8 cellular contexts compared by ENCODE assay signal in the genomic region with DNA sequence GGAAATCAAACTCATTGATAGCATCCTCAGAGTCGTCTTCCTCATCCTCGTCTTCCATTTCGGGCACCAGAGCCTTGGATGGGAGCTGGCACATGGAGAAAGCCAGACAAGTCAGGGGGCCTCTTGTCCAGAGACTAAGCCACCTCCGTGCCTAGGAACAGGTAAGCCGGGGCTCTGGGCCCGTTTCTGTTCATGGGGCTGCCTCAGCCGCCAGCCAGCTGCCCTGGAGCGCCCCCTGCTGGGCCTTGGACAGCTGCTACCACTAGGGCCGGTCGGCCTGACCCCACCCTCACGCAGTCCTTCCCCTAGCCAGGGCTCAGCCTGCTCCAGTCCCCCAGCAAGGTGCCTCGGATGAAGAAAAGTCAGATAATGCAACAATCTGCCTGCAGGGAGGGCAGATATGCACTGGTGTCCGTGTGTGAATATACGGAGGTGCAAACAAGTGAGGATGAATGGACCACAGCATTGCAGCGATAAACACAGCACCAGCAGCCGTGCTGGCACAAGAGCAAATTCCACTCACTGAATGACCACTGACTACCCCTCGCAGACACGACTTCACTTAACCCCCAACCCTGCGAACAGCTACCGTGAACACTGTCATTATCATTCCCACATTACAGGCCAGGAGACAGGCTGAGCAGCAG. TPM values are rescaled to one million over a fixed set of nuclear protein-coding genes. Genes with fewer than 3 reads are reported as not detected.
DNase-seq lines count a peak whose midpoint lies in the region; ATAC-seq, FAIRE-seq and TF ChIP-seq lines count a peak whose summit lies in the region.

No MANE protein-coding gene starts in this region.

- no peak for FAIRE-seq in A549 (lab: Jason Lieb, UNC)

- H3K36me3 ChIP-seq in Peyer's patch, result peaks cover 0 to 90% (median 0%) of the 10 kb centered on the region in 3 donors
- peaks cover 46 to 100% (median 83%) of the 10 kb centered on the region in 4 donors for H3K36me3 ChIP-seq in upper lobe of left lung

- POLR2A ChIA-PET in A549 (lab: Yijun Ruan, JAX), result interaction anchor here (1.3 to 1.4 kb wide), 2 partner anchors 12 to 67 kb away, joined by 3 read pairs; partner anchors contain the start of genes DACT3 and PRKD2

- H3K27ac ChIP-seq in A549 (peak overlapping the region in 1 of 2 experiments; percentile 22; a peak in 1 of 6 replicates), Peyer's patch (no peak overlapping the region), foreskin keratinocyte (no peak overlapping the region), upper lobe of left lung (peak overlapping the region in 3 of 4 donors; percentile 23 to 69 (median 46))

- H3K27me3 ChIP-seq in Peyer's patch (no peaks in the 10 kb centered on the region), foreskin keratinocyte (no peaks in the 10 kb centered on the region), upper lobe of left lung (no peaks in the 10 kb centered on the region)

- intact Hi-C loops in posterior cingulate gyrus (cut with DNase I), result no loop called here

- H3K9me3 ChIP-seq in A549, result no peaks in the 10 kb centered on the region
- no peaks in the 10 kb centered on the region for H3K9me3 ChIP-seq in Peyer's patch
- H3K9me3 ChIP-seq in upper lobe of left lung, result no peaks in the 10 kb centered on the region

- TF ChIP-seq CTCF in A549 (IDR thresholded peaks at IDR 0.05), result peak; percentile 97
- peak; percentile 91 to 97 (median 93) for TF ChIP-seq CTCF in Peyer's patch (IDR thresholded peaks at IDR 0.05)
- TF ChIP-seq CTCF in foreskin keratinocyte (conservative IDR thresholded peaks at IDR 0.05), result peak; percentile 92
- TF ChIP-seq CTCF in upper lobe of left lung (IDR thresholded peaks at IDR 0.05), result peak; percentile 91 to 95 (median 94)

- peak; percentile 72 to 92 for DNase-seq in A549 (ENCODE audit: low read depth in 1 of 2, low spot score in 1 of 2)
- DNase-seq in GM19240 (ENCODE audit: insufficient read length, low spot score), result peak; percentile 94
- peak; percentile 77 to 91 (median 83) for DNase-seq in Peyer's patch
- peak; percentile 66 for DNase-seq in activated effector memory CD4-positive, alpha-beta T cell treated with Interleukin-2 at 50 U/mL for 16 hours
- no peak for DNase-seq in foreskin keratinocyte
- DNase-seq in posterior cingulate gyrus, result peak in 9 of 10 donors; percentile 70 to 96 (median 80)
- DNase-seq in upper lobe of left lung, result peak; percentile 81 to 94

- CTCF ChIA-PET in A549 (lab: Yijun Ruan, JAX), result interaction anchor here (0.5 to 12.9 kb wide), 44 partner anchors 9 to 371 kb away, joined by 3 to 205 read pairs (median 4); partner anchors contain the start of genes CALM3, DACT3, FKRP and GNG8

- TF ChIP-seq EP300 in A549 (IDR thresholded peaks at IDR 0.05) (no peak), upper lobe of left lung (IDR thresholded peaks at IDR 0.05) (no peak)

- peak; percentile 73 to 76 for TF ChIP-seq RAD21 in A549 (conservative IDR thresholded peaks at IDR 0.05 in 1 of 2, IDR thresholded peaks at IDR 0.05 in 1 of 2)

- WGBS in A549 (ENCODE audit: missing lambda C conversion rate), result 51% methylated on average over 17 of the region's 20 CpGs
- WGBS in upper lobe of left lung, 2 donors, result 42 to 66% methylated on average over 8 to 20 of the region's 20 CpGs

- TF ChIP-seq POLR2A in A549 (IDR thresholded peaks at IDR 0.05; ENCODE audit: low read length) (no peak), Peyer's patch (IDR thresholded peaks at IDR 0.05) (peak in 1 of 2 donors; percentile 8), upper lobe of left lung (IDR thresholded peaks at IDR 0.05) (no peak)

- ATAC-seq in A549 (peak; percentile 61 to 89), foreskin keratinocyte (peak; percentile 61), upper lobe of left lung (ENCODE audit: low FRiP score in 2 of 2) (peak; percentile 72 to 73), HG03354 (IDR thresholded peaks at IDR 0.05; ENCODE audit: poor library complexity, severe bottlenecking, unreplicated experiment) (no peak)

- H3K4me2 ChIP-seq in A549, result no peak overlapping the region

- H3K4me1 ChIP-seq in A549, result peaks cover 38% of the 10 kb centered on the region
- H3K4me1 ChIP-seq in Peyer's patch, result peaks cover 0 to 10% (median 0%) of the 10 kb centered on the region in 4 donors
- H3K4me1 ChIP-seq in foreskin keratinocyte, result no peaks in the 10 kb centered on the region
- peaks cover 40 to 55% (median 44%) of the 10 kb centered on the region in 4 donors for H3K4me1 ChIP-seq in upper lobe of left lung

- H3K4me3 ChIP-seq in A549 (no peak overlapping the region), Peyer's patch (no peak overlapping the region), upper lobe of left lung (no peak overlapping the region)

TF ChIP-seq in A549, 52 proteins besides CTCF, POLR2A, EP300 and RAD21:
- TF ChIP-seq SMC3 (IDR thresholded peaks at IDR 0.05) (peak; percentile 60), PHF8 (IDR thresholded peaks at IDR 0.05; ENCODE audit: borderline replicate concordance, low read depth) (no peak), POLR2AphosphoS2 (conservative IDR thresholded peaks at IDR 0.05; ENCODE audit: low read length) (no peak), JUNB (IDR thresholded peaks at IDR 0.05) (no peak)

RNA-seq across cellular contexts. Expression of gene PRKD2, which starts 11.9 kb away (rescaled TPM):
- polyA plus RNA-seq in A549 (2011; rRNA removed) (8.3 and 10.4 TPM in 2 replicates), A549 (2017; fragmentation: RNase III; extraction: RNeasy Plus Mini Kit Qiagen cat#74134 plus additional on column Dnase treatment) (21.7 to 25.8 TPM (median 24.6 TPM) in 3 replicates), foreskin keratinocyte (47.2 and 50.4 TPM in 2 replicates)
- 20.7 and 21.5 TPM in 2 replicates for polyA plus RNA-seq in A549 (2012; cell fraction: cytosol; rRNA removed)
- 43.5 and 59.2 TPM in 2 replicates for polyA plus RNA-seq in A549 (2012; cell fraction: nucleus; rRNA removed)
- polyA minus RNA-seq in A549 (2011; rRNA and poly(A)+ RNA removed), result 22.8 and 23.8 TPM in 2 replicates
- total RNA-seq in Peyer's patch (10 to 100 TPM; 57.0 to 88.8 (median 64.0) TPM), foreskin keratinocyte (40.8 and 44.6 TPM in 2 replicates), upper lobe of left lung (10 to 100 TPM; 25.2 to 65.4 (median 50.3) TPM)

RNA-seq across cellular contexts. Expression of gene FKRP, which starts 17.0 kb away (rescaled TPM):
- polyA plus RNA-seq in A549 (2011; rRNA removed) (14.7 and 16.4 TPM in 2 replicates), A549 (2017; fragmentation: RNase III; extraction: RNeasy Plus Mini Kit Qiagen cat#74134 plus additional on column Dnase treatment) (18.4 to 20.2 TPM (median 18.8 TPM) in 3 replicates), foreskin keratinocyte (9.9 and 10.0 TPM in 2 replicates)
- 23.9 and 34.0 TPM in 2 replicates for polyA plus RNA-seq in A549 (2012; cell fraction: cytosol; rRNA removed)
- polyA plus RNA-seq in A549 (2012; cell fraction: nucleus; rRNA removed), result 75.2 and 82.8 TPM in 2 replicates
- 10.6 and 13.3 TPM in 2 replicates for polyA minus RNA-seq in A549 (2011; rRNA and poly(A)+ RNA removed)
- total RNA-seq in Peyer's patch (10 to 100 TPM in 3 of 4 donors, 1 to 10 TPM in 1; 9.1 to 18.6 (median 15.3) TPM), foreskin keratinocyte (11.9 and 14.8 TPM in 2 replicates), upper lobe of left lung (10 to 100 TPM; 16.6 to 26.2 (median 19.3) TPM)

RNA-seq across cellular contexts. Expression of gene STRN4, which starts 17.4 kb away (rescaled TPM):
- polyA plus RNA-seq in A549 (2011; rRNA removed) (62.8 and 66.2 TPM in 2 replicates), A549 (2017; fragmentation: RNase III; extraction: RNeasy Plus Mini Kit Qiagen cat#74134 plus additional on column Dnase treatment) (70.0 to 72.9 TPM (median 71.0 TPM) in 3 replicates), foreskin keratinocyte (58.0 and 58.2 TPM in 2 replicates)
- polyA plus RNA-seq in A549 (2012; cell fraction: cytosol; rRNA removed), result 192 and 270 TPM in 2 replicates
- 380 and 588 TPM in 2 replicates for polyA plus RNA-seq in A549 (2012; cell fraction: nucleus; rRNA removed)
- polyA minus RNA-seq in A549 (2011; rRNA and poly(A)+ RNA removed), result 65.2 and 89.1 TPM in 2 replicates
- total RNA-seq in Peyer's patch (100 to 1,000 TPM in 3 of 4 donors, 10 to 100 TPM in 1; 80.9 to 146 (median 116) TPM), foreskin keratinocyte (66.6 and 68.4 TPM in 2 replicates), upper lobe of left lung (100 to 1,000 TPM in 2 of 6 donors, 10 to 100 TPM in 4; 59.8 to 168 (median 83.7) TPM)

RNA-seq across cellular contexts. Expression of gene SLC1A5, which starts 59.6 kb away (rescaled TPM):
- polyA plus RNA-seq in A549 (2011; rRNA removed) (302 and 306 TPM in 2 replicates), A549 (2017; fragmentation: RNase III; extraction: RNeasy Plus Mini Kit Qiagen cat#74134 plus additional on column Dnase treatment) (184 to 200 TPM (median 189 TPM) in 3 replicates), foreskin keratinocyte (237 and 281 TPM in 2 replicates)
- polyA plus RNA-seq in A549 (2012; cell fraction: cytosol; rRNA removed), result 195 and 237 TPM in 2 replicates
- polyA plus RNA-seq in A549 (2012; cell fraction: nucleus; rRNA removed), result 457 and 532 TPM in 2 replicates
- polyA minus RNA-seq in A549 (2011; rRNA and poly(A)+ RNA removed), result 366 and 376 TPM in 2 replicates
- total RNA-seq in Peyer's patch (10 to 100 TPM; 19.8 to 34.7 (median 31.2) TPM), foreskin keratinocyte (176 and 218 TPM in 2 replicates), upper lobe of left lung (100 to 1,000 TPM in 2 of 6 donors, 10 to 100 TPM in 4; 52.4 to 147 (median 83.9) TPM)

Comparison
In these comparisons a context has a peak if more than half of its experiments do, and no peak if none do; other contexts are left out.
1. DNase-seq: peak in A549 (2 of 2), GM19240 (single experiment), Peyer's patch (3 of 3), activated effector memory CD4-positive, alpha-beta T cell treated with Interleukin-2 at 50 U/mL for 16 hours (single experiment), posterior cingulate gyrus (9 of 10) and upper lobe of left lung (2 of 2); none in foreskin keratinocyte (0 of 2).
2. H3K27ac ChIP-seq: peak in upper lobe of left lung (3 of 4); none in Peyer's patch (0 of 4) and foreskin keratinocyte (single experiment).
3. Peak in every context shown above with its lines, with median percentiles within 50 percentile points of each other: CTCF ChIP-seq.